In the genomic region with DNA sequence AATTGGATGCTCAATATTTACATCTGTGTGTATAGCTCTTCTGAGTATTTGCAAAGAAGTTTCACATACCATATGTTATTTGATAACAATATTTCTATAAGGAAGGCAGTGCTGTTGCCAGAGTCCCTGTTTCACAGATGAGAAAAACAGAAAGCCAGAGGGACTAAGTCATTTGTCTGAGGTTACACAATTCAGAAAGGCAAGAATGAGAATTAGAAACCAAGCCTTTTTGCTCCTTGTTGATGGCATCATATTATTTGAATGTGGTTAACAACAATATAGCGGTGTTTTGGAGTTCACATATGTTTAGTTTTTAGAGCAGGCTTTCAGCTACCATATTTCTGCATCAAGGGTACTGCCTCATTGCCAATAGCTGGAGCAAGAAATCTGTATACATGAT, we compare ENCODE assay signal across 1 cellular context.
TF ChIP-seq lines count a peak whose summit lies in the region.

No MANE protein-coding gene starts in this region.

TF ChIP-seq in GM12878, 131 proteins besides CTCF, POLR2A, EP300 and RAD21 (continued from another document):
- TF ChIP-seq, protein P1, sequence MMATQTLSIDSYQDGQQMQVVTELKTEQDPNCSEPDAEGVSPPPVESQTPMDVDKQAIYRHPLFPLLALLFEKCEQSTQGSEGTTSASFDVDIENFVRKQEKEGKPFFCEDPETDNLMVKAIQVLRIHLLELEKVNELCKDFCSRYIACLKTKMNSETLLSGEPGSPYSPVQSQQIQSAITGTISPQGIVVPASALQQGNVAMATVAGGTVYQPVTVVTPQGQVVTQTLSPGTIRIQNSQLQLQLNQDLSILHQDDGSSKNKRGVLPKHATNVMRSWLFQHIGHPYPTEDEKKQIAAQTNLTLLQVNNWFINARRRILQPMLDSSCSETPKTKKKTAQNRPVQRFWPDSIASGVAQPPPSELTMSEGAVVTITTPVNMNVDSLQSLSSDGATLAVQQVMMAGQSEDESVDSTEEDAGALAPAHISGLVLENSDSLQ (IDR thresholded peaks at IDR 0.05), result no peak
- TF ChIP-seq CHD1 (IDR thresholded peaks at IDR 0.05; ENCODE audit: low read depth, low read length) (no peak), FOXK2 (IDR thresholded peaks at IDR 0.05) (no peak), CHD4 (IDR thresholded peaks at IDR 0.05) (no peak), NR2C1 (IDR thresholded peaks at IDR 0.05) (no peak), BACH1 (IDR thresholded peaks at IDR 0.05; ENCODE audit: borderline replicate concordance) (no peak), SUPT20H (IDR thresholded peaks at IDR 0.05; ENCODE audit: borderline replicate concordance, control insufficient read depth, low read depth, low read length) (no peak), TCF7 (IDR thresholded peaks at IDR 0.05; ENCODE audit: borderline replicate concordance) (no peak)
- TF ChIP-seq, protein P2, sequence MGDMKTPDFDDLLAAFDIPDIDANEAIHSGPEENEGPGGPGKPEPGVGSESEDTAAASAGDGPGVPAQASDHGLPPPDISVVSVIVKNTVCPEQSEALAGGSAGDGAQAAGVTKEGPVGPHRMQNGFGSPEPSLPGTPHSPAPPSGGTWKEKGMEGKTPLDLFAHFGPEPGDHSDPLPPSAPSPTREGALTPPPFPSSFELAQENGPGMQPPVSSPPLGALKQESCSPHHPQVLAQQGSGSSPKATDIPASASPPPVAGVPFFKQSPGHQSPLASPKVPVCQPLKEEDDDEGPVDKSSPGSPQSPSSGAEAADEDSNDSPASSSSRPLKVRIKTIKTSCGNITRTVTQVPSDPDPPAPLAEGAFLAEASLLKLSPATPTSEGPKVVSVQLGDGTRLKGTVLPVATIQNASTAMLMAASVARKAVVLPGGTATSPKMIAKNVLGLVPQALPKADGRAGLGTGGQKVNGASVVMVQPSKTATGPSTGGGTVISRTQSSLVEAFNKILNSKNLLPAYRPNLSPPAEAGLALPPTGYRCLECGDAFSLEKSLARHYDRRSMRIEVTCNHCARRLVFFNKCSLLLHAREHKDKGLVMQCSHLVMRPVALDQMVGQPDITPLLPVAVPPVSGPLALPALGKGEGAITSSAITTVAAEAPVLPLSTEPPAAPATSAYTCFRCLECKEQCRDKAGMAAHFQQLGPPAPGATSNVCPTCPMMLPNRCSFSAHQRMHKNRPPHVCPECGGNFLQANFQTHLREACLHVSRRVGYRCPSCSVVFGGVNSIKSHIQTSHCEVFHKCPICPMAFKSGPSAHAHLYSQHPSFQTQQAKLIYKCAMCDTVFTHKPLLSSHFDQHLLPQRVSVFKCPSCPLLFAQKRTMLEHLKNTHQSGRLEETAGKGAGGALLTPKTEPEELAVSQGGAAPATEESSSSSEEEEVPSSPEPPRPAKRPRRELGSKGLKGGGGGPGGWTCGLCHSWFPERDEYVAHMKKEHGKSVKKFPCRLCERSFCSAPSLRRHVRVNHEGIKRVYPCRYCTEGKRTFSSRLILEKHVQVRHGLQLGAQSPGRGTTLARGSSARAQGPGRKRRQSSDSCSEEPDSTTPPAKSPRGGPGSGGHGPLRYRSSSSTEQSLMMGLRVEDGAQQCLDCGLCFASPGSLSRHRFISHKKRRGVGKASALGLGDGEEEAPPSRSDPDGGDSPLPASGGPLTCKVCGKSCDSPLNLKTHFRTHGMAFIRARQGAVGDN (IDR thresholded peaks at IDR 0.05), result no peak
- TF ChIP-seq, protein P3, sequence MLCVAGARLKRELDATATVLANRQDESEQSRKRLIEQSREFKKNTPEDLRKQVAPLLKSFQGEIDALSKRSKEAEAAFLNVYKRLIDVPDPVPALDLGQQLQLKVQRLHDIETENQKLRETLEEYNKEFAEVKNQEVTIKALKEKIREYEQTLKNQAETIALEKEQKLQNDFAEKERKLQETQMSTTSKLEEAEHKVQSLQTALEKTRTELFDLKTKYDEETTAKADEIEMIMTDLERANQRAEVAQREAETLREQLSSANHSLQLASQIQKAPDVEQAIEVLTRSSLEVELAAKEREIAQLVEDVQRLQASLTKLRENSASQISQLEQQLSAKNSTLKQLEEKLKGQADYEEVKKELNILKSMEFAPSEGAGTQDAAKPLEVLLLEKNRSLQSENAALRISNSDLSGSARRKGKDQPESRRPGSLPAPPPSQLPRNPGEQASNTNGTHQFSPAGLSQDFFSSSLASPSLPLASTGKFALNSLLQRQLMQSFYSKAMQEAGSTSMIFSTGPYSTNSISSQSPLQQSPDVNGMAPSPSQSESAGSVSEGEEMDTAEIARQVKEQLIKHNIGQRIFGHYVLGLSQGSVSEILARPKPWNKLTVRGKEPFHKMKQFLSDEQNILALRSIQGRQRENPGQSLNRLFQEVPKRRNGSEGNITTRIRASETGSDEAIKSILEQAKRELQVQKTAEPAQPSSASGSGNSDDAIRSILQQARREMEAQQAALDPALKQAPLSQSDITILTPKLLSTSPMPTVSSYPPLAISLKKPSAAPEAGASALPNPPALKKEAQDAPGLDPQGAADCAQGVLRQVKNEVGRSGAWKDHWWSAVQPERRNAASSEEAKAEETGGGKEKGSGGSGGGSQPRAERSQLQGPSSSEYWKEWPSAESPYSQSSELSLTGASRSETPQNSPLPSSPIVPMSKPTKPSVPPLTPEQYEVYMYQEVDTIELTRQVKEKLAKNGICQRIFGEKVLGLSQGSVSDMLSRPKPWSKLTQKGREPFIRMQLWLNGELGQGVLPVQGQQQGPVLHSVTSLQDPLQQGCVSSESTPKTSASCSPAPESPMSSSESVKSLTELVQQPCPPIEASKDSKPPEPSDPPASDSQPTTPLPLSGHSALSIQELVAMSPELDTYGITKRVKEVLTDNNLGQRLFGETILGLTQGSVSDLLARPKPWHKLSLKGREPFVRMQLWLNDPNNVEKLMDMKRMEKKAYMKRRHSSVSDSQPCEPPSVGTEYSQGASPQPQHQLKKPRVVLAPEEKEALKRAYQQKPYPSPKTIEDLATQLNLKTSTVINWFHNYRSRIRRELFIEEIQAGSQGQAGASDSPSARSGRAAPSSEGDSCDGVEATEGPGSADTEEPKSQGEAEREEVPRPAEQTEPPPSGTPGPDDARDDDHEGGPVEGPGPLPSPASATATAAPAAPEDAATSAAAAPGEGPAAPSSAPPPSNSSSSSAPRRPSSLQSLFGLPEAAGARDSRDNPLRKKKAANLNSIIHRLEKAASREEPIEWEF (IDR thresholded peaks at IDR 0.05; ENCODE audit: insufficient replicate concordance, low read depth, low read length), result no peak
- TF ChIP-seq, protein P4, sequence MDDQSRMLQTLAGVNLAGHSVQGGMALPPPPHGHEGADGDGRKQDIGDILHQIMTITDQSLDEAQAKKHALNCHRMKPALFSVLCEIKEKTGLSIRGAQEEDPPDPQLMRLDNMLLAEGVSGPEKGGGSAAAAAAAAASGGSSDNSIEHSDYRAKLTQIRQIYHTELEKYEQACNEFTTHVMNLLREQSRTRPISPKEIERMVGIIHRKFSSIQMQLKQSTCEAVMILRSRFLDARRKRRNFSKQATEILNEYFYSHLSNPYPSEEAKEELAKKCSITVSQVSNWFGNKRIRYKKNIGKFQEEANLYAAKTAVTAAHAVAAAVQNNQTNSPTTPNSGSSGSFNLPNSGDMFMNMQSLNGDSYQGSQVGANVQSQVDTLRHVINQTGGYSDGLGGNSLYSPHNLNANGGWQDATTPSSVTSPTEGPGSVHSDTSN (IDR thresholded peaks at IDR 0.05; ENCODE audit: insufficient replicate concordance, low read depth, low read length), result no peak
- TF ChIP-seq, protein P5, sequence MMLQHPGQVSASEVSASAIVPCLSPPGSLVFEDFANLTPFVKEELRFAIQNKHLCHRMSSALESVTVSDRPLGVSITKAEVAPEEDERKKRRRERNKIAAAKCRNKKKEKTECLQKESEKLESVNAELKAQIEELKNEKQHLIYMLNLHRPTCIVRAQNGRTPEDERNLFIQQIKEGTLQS (IDR thresholded peaks at IDR 0.05; ENCODE audit: borderline replicate concordance, extremely low read depth, low read depth, low read length), result no peak
